ENCODE assay signal across 8 cellular contexts in genomic region chr18:22563098-22563707, GRCh38.
DNase-seq lines count a peak whose midpoint lies in the region; ATAC-seq and TF ChIP-seq lines count a peak whose summit lies in the region.

No MANE protein-coding gene starts in this region.

- TF ChIP-seq POLR2A in GM18505 (IDR thresholded peaks at IDR 0.05; ENCODE audit: borderline replicate concordance, extremely low read depth, insufficient read depth, insufficient read length), result no peak

- DNase-seq in AML-193 (lab: John Stamatoyannopoulos, UW) (peak; percentile 59 to 77), NCI-H82 treated with DMSO at 0.1 percent for 48 hours (lab: John Stamatoyannopoulos, UW; ENCODE audit: unreplicated experiment) (peak; percentile 61), T47D (ENCODE audit: low read depth in 1 of 2, low spot score in 1 of 2) (peak; percentile 72 to 87), islet precursor cell (peak; percentile 75), superior temporal gyrus (ENCODE audit: extremely low spot score) (peak; percentile 76)
- DNase-seq in activated CD8-positive, alpha-beta memory T cell treated with anti-CD3 and anti-CD28 coated beads, Interleukin-2, amount 50 U/mL, for 4 hours, result no peak

- ATAC-seq in GM18505 (IDR thresholded peaks at IDR 0.05; ENCODE audit: unreplicated experiment) (peak; percentile 78), HG03280 (IDR thresholded peaks at IDR 0.05; ENCODE audit: unreplicated experiment) (peak; percentile 68)

- in situ Hi-C loops in T47D (cut with HindIII; ENCODE audit: low pct_unique_long_range_greater_than_20kb, low sequenced_read_pairs), result no loop called here
